12 cellular contexts compared by ENCODE assay signal in genomic region chr16:27771201-27771910, GRCh38.
"Had no signal": no experiment of that assay in that cellular context is flagged by ENCODE, and none has a peak within 500 bp of the region (broad histone marks: within the 10 kb centered on the region; RNA-seq: fewer than 3 reads in every experiment).

No MANE protein-coding gene starts in this region.

- H3K4me1 Mint-ChIP-seq: activated CD4-positive, alpha-beta T cell treated with anti-CD3 and anti-CD28 coated beads, Interleukin-2, amount 10 ng/mL, durations not matched to agents 7 days and 5 days had no signal

- H3K27ac Mint-ChIP-seq: activated CD4-positive, alpha-beta T cell treated with anti-CD3 and anti-CD28 coated beads, Interleukin-2, amount 10 ng/mL, durations not matched to agents 7 days and 5 days; activated naive CD4-positive, alpha-beta T cell treated with anti-CD3 and anti-CD28 coated beads, Interleukin-2, amount 50 U/mL, for 72 hours had no signal

- DNase-seq: activated CD4-positive, alpha-beta T cell treated with anti-CD3 and anti-CD28 coated beads, Interleukin-2, amount 10 ng/mL, durations not matched to agents 7 days and 5 days; activated CD4-positive, CD25-positive, alpha-beta regulatory T cell; activated effector memory CD4-positive, alpha-beta T cell treated with Interleukin-2 at 50 U/mL for 16 hours; activated T-cell treated with anti-CD3 and anti-CD28 coated beads, Interleukin-2, amount 50 U/mL, for 1 hour; foreskin keratinocyte; left ventricle myocardium superior; small intestine; stimulated activated naive CD4-positive, alpha-beta T cell had no signal

- H3K4me1 ChIP-seq: foreskin keratinocyte, heart left ventricle, right atrium auricular region had no signal

- H3K9me3 ChIP-seq: heart left ventricle, right atrium auricular region had no signal

- H3K27ac ChIP-seq: cardiac muscle cell, foreskin keratinocyte, heart left ventricle, right atrium auricular region had no signal

- H3K36me3 ChIP-seq: cardiac muscle cell had no signal

- H3K4me3 ChIP-seq: cardiac muscle cell, heart left ventricle, right atrium auricular region had no signal

- H3K4me3 Mint-ChIP-seq: activated CD4-positive, alpha-beta T cell treated with anti-CD3 and anti-CD28 coated beads, Interleukin-2, amount 10 ng/mL, durations not matched to agents 7 days and 5 days had no signal

- H3K36me3 Mint-ChIP-seq: activated naive CD4-positive, alpha-beta T cell treated with anti-CD3 and anti-CD28 coated beads, Interleukin-2, amount 50 U/mL, for 72 hours had no signal

- H3K27me3 ChIP-seq: cardiac muscle cell, foreskin keratinocyte, heart left ventricle, right atrium auricular region had no signal

- H3K27me3 Mint-ChIP-seq: activated CD4-positive, alpha-beta T cell treated with anti-CD3 and anti-CD28 coated beads, Interleukin-2, amount 10 ng/mL, durations not matched to agents 7 days and 5 days had no signal

- ATAC-seq: activated naive CD4-positive, alpha-beta T cell treated with anti-CD3 and anti-CD28 coated beads, Interleukin-2, amount 50 U/mL, for 72 hours; foreskin keratinocyte; heart left ventricle; left ventricle myocardium superior had no signal

- H3K9me3 Mint-ChIP-seq: activated CD4-positive, alpha-beta T cell treated with anti-CD3 and anti-CD28 coated beads, Interleukin-2, amount 10 ng/mL, durations not matched to agents 7 days and 5 days; activated naive CD4-positive, alpha-beta T cell treated with anti-CD3 and anti-CD28 coated beads, Interleukin-2, amount 50 U/mL, for 72 hours had no signal
